8 cellular contexts compared by ENCODE assay signal in the genomic region with DNA sequence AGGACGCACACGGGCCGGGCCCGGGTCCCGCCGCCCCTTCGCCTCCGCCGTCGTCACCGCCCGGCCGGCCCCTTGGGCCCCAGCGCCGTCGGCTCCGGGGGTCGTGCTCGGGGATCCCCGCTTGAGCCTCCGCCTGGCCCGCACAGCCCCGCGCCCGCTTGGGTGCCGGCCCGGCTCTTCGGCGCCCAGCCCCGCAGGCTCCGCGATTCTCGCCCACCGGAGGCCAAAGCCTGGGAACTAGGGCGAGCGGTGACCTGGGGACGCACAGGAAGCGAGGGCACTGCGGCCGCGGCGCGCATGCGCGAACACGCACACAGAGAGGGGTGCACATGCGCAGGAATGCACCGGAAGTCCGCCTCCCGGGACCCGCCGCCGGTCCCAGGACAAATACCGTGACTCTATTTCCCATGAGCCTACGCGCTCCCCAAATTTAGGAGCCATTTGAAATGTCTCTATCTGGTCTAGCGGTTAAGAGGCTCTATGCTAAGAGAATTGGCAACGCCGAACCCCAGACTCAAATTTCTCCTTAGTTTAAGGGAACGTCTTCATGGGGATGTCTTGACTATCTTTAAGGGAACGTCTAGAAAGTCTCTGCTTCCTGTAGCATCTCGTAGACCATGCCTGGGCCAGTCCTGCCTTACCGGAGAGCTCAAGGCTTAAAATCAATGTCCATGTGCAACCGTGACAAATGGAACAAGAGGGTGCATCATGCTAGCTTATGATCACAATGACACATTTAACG. TPM values are rescaled to one million over a fixed set of nuclear protein-coding genes. Genes with fewer than 3 reads are reported as not detected.
A peak's percentile ranks its signal among the peaks of the same experiment; 100 is the strongest.
DNase-seq lines count a peak whose midpoint lies in the region; ATAC-seq and TF ChIP-seq lines count a peak whose summit lies in the region.

TSS of gene ZNF12 (minus strand) at position 282 of the 742 bp plus-strand sequence. CDS start 1,774 bp downstream, outside the sequence.

- H3K9me3 ChIP-seq in adrenal gland (replicated peaks in 1 of 3), result no peaks in the 10 kb centered on the region
- H3K9me3 ChIP-seq in heart right ventricle, result peaks cover 0 to 13% (median 0%) of the 10 kb centered on the region in 11 donors

- H3K36me3 ChIP-seq in adrenal gland (replicated peaks in 1 of 2) (peaks cover 0 to 13% of the 10 kb centered on the region in 2 donors), heart right ventricle (peaks cover 0 to 29% (median 13%) of the 10 kb centered on the region in 9 donors)

- peak; percentile 77 for DNase-seq in NCI-H146 treated with DMSO at 0.1 percent for 48 hours (lab: John Stamatoyannopoulos, UW; ENCODE audit: unreplicated experiment)
- peak; percentile 88 to 95 (median 92) for DNase-seq in T-helper 1 cell
- DNase-seq in adrenal gland, result peak; percentile 97 to 99 (median 98)
- DNase-seq in heart right ventricle, result peak; percentile 96 to 98
- peak; percentile 91 to 99 (median 95) for DNase-seq in posterior cingulate gyrus
- DNase-seq in type B pancreatic cell (ENCODE audit: extremely low spot score, unreplicated experiment), result peak; percentile 97

- ATAC-seq in HG02884 (IDR thresholded peaks at IDR 0.05; ENCODE audit: unreplicated experiment) (peak; percentile 87), heart right ventricle (peak; percentile 98 to 100 (median 100))

- H3K9me3 Mint-ChIP-seq in type B pancreatic cell, result peaks cover 21% of the 10 kb centered on the region

- peaks cover 14% of the 10 kb centered on the region for H3K27me3 Mint-ChIP-seq in type B pancreatic cell

- no peak for TF ChIP-seq CTCF in adrenal gland (IDR thresholded peaks at IDR 0.05)
- TF ChIP-seq CTCF in heart right ventricle (IDR thresholded peaks at IDR 0.05), result no peak
- no peak for TF ChIP-seq CTCF in type B pancreatic cell (conservative IDR thresholded peaks at IDR 0.05)

- peak within 1 kb of the TSS; percentile 97 for H3K4me3 Mint-ChIP-seq in type B pancreatic cell

- H3K27me3 ChIP-seq in adrenal gland (no peaks in the 10 kb centered on the region), heart right ventricle (no peaks in the 10 kb centered on the region)

- peak; percentile 83 for TF ChIP-seq POLR2A in GM15510 (IDR thresholded peaks at IDR 0.05; ENCODE audit: borderline replicate concordance, extremely low read depth, insufficient read length)
- peak; percentile 48 to 77 for TF ChIP-seq POLR2A in adrenal gland (IDR thresholded peaks at IDR 0.05)

- peaks cover 23% of the 10 kb centered on the region for H3K4me1 Mint-ChIP-seq in type B pancreatic cell (ENCODE audit: unreplicated experiment)

- intact Hi-C loops in adrenal gland (cut with DNase I) (no loop called here), heart right ventricle (cut with DNase I) (loop anchor here in 3 of 10 donors (1.0 to 5.0 kb wide), 3 partner anchors 22 to 70 kb away; partner anchors contain the start of gene ZNF316 (in 1 of the 3)), posterior cingulate gyrus (cut with DNase I) (loop anchor here (2.0 to 5.0 kb wide), 2 partner anchors 22 to 70 kb away; partner anchors contain the start of gene ZNF316)

- 1 to 13% (median 4%) methylated on average over 7 to 65 of the region's 65 CpGs for WGBS in adrenal gland, 4 donors
- 0 to 2% methylated on average over 59 to 65 of the region's 65 CpGs for WGBS in heart right ventricle, 2 donors

- peak within 1 kb of the TSS; percentile 78 to 93 (median 89) for H3K27ac ChIP-seq in adrenal gland
- H3K27ac ChIP-seq in heart right ventricle, result peak within 1 kb of the TSS; percentile 84 to 98 (median 96)

- peaks cover 2 to 13% of the 10 kb centered on the region in 2 donors for H3K4me1 ChIP-seq in adrenal gland (replicated peaks in 1 of 2)
- peaks cover 9 to 39% (median 36%) of the 10 kb centered on the region in 9 donors for H3K4me1 ChIP-seq in heart right ventricle

- H3K4me3 ChIP-seq in adrenal gland (peak within 1 kb of the TSS; percentile 73 to 98 (median 85)), heart right ventricle (peak within 1 kb of the TSS; percentile 76 to 100 (median 93))

- peaks cover 32% of the 10 kb centered on the region for H3K36me3 Mint-ChIP-seq in type B pancreatic cell

- H3K27ac Mint-ChIP-seq in type B pancreatic cell, result peak within 1 kb of the TSS; percentile 94

RNA-seq across cellular contexts. Expression of gene ZNF12, which starts in this region (rescaled TPM):
- total RNA-seq in adrenal gland, result 10 to 100 TPM in 7 of 8 donors, 1 to 10 TPM in 1; 7.1 to 25.6 (median 19.7) TPM
- 10 to 100 TPM in 2 of 3 donors, 1 to 10 TPM in 1; 6.4 to 19.8 (median 10.5) TPM for polyA plus RNA-seq in adrenal gland
- total RNA-seq in heart right ventricle, result 10 to 100 TPM; 13.5 to 18.0 (median 16.3) TPM
- 1 to 10 TPM; 7.2 to 7.7 TPM for polyA plus RNA-seq in heart right ventricle
- 28.3 and 30.9 TPM in 2 replicates for total RNA-seq in type B pancreatic cell (ENCODE audit: low replicate concordance)

Comparison
In these comparisons a context has a peak if more than half of its experiments do, and no peak if none do; other contexts are left out.
1. Peak in every context shown above with its lines: DNase-seq, ATAC-seq, H3K4me3 ChIP-seq and H3K27ac ChIP-seq.